9 cellular contexts compared by ENCODE assay signal in the genomic region with DNA sequence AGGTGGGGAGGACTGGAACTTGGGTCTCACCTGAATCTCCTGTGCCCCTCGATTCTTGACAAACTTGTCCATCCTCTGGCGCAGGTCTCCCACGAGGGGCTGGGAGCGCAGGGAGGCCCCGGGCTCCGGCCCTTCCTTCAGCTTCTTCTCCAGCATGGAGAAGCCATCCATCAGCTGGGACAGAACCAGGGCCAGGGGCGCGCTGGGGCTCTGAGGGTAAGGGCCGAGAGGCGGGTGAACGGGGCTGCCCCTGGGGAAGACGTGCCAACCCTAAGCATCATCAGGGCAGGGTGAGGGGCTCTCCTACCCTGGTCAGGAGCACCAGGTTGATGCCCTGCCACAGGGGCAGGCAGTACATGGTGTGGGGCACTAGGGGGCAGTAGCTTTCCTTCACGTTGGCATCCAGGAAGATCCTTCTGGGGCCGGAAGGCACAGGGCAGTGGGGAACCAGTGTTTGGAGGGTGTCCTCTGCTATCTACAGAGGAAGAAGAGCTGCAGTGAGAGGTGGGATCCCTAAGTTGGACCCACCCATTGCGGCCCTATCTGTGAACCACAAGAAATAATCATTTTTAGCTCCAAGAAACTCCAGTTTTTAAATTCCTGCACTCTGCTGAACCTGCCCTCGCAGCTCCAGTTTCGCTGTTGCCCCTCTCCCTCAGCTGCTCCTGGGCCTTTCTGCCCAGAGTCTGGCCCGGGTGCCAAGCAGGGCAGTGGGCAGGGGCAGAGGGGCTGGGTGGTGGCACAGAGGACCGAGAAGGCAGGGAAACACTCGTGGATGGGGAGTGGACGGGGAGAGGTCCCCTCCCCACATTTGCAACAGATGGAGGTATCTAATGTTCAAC. TPM values are rescaled to one million over a fixed set of nuclear protein-coding genes. Genes with fewer than 3 reads are reported as not detected.
DNase-seq lines count a peak whose midpoint lies in the region; ATAC-seq and TF ChIP-seq lines count a peak whose summit lies in the region.
"Had no signal": no experiment of that assay in that cellular context is flagged by ENCODE, and none has a peak within 500 bp of the region (broad histone marks: within the 10 kb centered on the region; RNA-seq: fewer than 3 reads in every experiment).

No MANE protein-coding gene starts in this region.

- TF ChIP-seq RAD21 in HCT116 (IDR thresholded peaks at IDR 0.05; ENCODE audit: low read depth), result peak; percentile 80

- POLR2A ChIA-PET in HCT116 (lab: Charles Lee), result no interaction called here

- DNase-seq in NCI-H146 (lab: John Stamatoyannopoulos, UW) (peak; percentile 28), NCI-H146 treated with DMSO at 0.1 percent for 48 hours (lab: John Stamatoyannopoulos, UW; ENCODE audit: unreplicated experiment) (no peak), HCT116 (ENCODE audit: low read depth, low spot score) (peak; percentile 48), NCI-H82 treated with DMSO at 0.1 percent for 48 hours (lab: John Stamatoyannopoulos, UW; ENCODE audit: unreplicated experiment) (peak; percentile 17), glutamatergic neuron (peak; percentile 57), smooth muscle cell (lab: John Stamatoyannopoulos, UW; ENCODE audit: unreplicated experiment) (no peak)
- DNase-seq in activated T-cell treated with anti-CD3 and anti-CD28 coated beads, Interleukin-2, amount 50 U/mL, for 1 hour, result peak; percentile 46

- no peaks in the 10 kb centered on the region for H3F3A ChIP-seq in smooth muscle cell (ENCODE audit: low read depth)

- H3K9ac ChIP-seq in HCT116 (ENCODE audit: low read length), result no peak overlapping the region
- no peak overlapping the region for H3K9ac ChIP-seq in smooth muscle cell (ENCODE audit: low read depth)

- H2AFZ ChIP-seq in HCT116 (ENCODE audit: low read depth, low read length, poor library complexity, severe bottlenecking), result no peak overlapping the region
- H2AFZ ChIP-seq in smooth muscle cell (ENCODE audit: low read depth), result no peak overlapping the region

- no peak overlapping the region for H3K4me2 ChIP-seq in HCT116 (ENCODE audit: low read length)
- no peak overlapping the region for H3K4me2 ChIP-seq in smooth muscle cell

- no peaks in the 10 kb centered on the region for H3K9me3 ChIP-seq in HCT116 (ENCODE audit: control insufficient read depth in 1 of 2, insufficient read depth in 1 of 2, low read depth in 1 of 2, low read length in 2 of 2)
- no peaks in the 10 kb centered on the region for H3K9me3 ChIP-seq in smooth muscle cell (replicated peaks; ENCODE audit: low read depth)

- H3K27me3 ChIP-seq in HCT116 (ENCODE audit: insufficient read depth, low read length) (no peaks in the 10 kb centered on the region), smooth muscle cell (ENCODE audit: low read depth) (no peaks in the 10 kb centered on the region)

- TF ChIP-seq POLR2A in HCT116 (IDR thresholded peaks at IDR 0.05; ENCODE audit: borderline replicate concordance, extremely low read depth, insufficient read depth, insufficient read length), result no peak

- H3K4me3 Mint-ChIP-seq in glutamatergic neuron (ENCODE audit: unreplicated experiment), result no peak overlapping the region
- H3K4me3 Mint-ChIP-seq: stimulated activated naive CD8-positive, alpha-beta T cell treated with anti-CD3 and anti-CD28 coated beads, Interleukin-15, Interleukin-2, amounts not matched to agents 100 ng/mL and 50 ng/mL, for 24 hours had no signal

- no peak overlapping the region for H3K27ac ChIP-seq in HCT116 (ENCODE audit: low read depth, low read length)
- no peak overlapping the region for H3K27ac ChIP-seq in smooth muscle cell (ENCODE audit: low read depth)

- ATAC-seq in HCT116 (peak; percentile 93), HG03457 (IDR thresholded peaks at IDR 0.05; ENCODE audit: unreplicated experiment) (no peak)

- H3K9me3 Mint-ChIP-seq in glutamatergic neuron (ENCODE audit: unreplicated experiment), result no peaks in the 10 kb centered on the region
- H3K9me3 Mint-ChIP-seq: stimulated activated naive CD8-positive, alpha-beta T cell treated with anti-CD3 and anti-CD28 coated beads, Interleukin-15, Interleukin-2, amounts not matched to agents 100 ng/mL and 50 ng/mL, for 24 hours had no signal

- BruUV-seq in HCT116 (replicated peaks; lab: Mats Ljungman, UMichigan), result no TSS peak

- H3K9me2 ChIP-seq in HCT116 (ENCODE audit: insufficient read depth), result no peaks in the 10 kb centered on the region

- 81% methylated on average over 21 of the region's 21 CpGs for WGBS in smooth muscle cell (ENCODE audit: low lambda C conversion rate)

- CTCF ChIA-PET in HCT116 (lab: Charles Lee), result interaction anchor here (0.9 to 3.5 kb wide), 16 partner anchors 9 to 855 kb away, joined by 3 to 22 read pairs (median 5); a partner anchor contains a TSS

- peak; percentile 58 to 99 (median 95); a peak in 5 of 6 replicates for TF ChIP-seq CTCF in HCT116 (IDR thresholded peaks at IDR 0.05 in 2 of 3, conservative IDR thresholded peaks at IDR 0.05 in 1 of 3; ENCODE audit: borderline replicate concordance in 1 of 3, insufficient read depth in 1 of 3, low read depth in 2 of 3, low read length in 2 of 3)
- peak; percentile 80 for TF ChIP-seq CTCF in glutamatergic neuron (IDR thresholded peaks at IDR 0.05; ENCODE audit: partially characterized antibody, unreplicated experiment)
- TF ChIP-seq CTCF in smooth muscle cell (IDR thresholded peaks at IDR 0.05; ENCODE audit: borderline replicate concordance, insufficient read depth, poor library complexity, severe bottlenecking), result peak; percentile 49

- H3K79me2 ChIP-seq in HCT116 (ENCODE audit: insufficient read depth, low read length) (no peaks in the 10 kb centered on the region), smooth muscle cell (ENCODE audit: low read depth) (no peaks in the 10 kb centered on the region)

- H4K20me1 ChIP-seq in HCT116 (ENCODE audit: insufficient read depth), result no peaks in the 10 kb centered on the region
- no peaks in the 10 kb centered on the region for H4K20me1 ChIP-seq in smooth muscle cell (ENCODE audit: low read depth)

- intact Hi-C loops in HCT116 (cut with micrococcal nuclease), result loop anchor here (1.0 kb wide), 1 partner anchor 239 kb away; no protein-coding TSS in a partner anchor

- H3K27me3 Mint-ChIP-seq in glutamatergic neuron (ENCODE audit: unreplicated experiment), result no peaks in the 10 kb centered on the region
- H3K27me3 Mint-ChIP-seq: stimulated activated naive CD8-positive, alpha-beta T cell treated with anti-CD3 and anti-CD28 coated beads, Interleukin-15, Interleukin-2, amounts not matched to agents 100 ng/mL and 50 ng/mL, for 24 hours had no signal

- no peaks in the 10 kb centered on the region for H3K4me1 ChIP-seq in HCT116 (ENCODE audit: control insufficient read depth in 1 of 2, insufficient read depth in 2 of 2, low read length in 2 of 2)
- no peaks in the 10 kb centered on the region for H3K4me1 ChIP-seq in smooth muscle cell (ENCODE audit: low read depth)

- H3K27ac Mint-ChIP-seq in glutamatergic neuron (ENCODE audit: unreplicated experiment), result no peak overlapping the region
- H3K27ac Mint-ChIP-seq: stimulated activated naive CD8-positive, alpha-beta T cell treated with anti-CD3 and anti-CD28 coated beads, Interleukin-15, Interleukin-2, amounts not matched to agents 100 ng/mL and 50 ng/mL, for 24 hours had no signal

- H3K4me3 ChIP-seq in HCT116 (replicated peaks in 1 of 2; ENCODE audit: low read depth in 1 of 2, low read length in 2 of 2), result no peak overlapping the region
- no peak overlapping the region for H3K4me3 ChIP-seq in smooth muscle cell

- RAD21 ChIA-PET in HCT116 (lab: Charles Lee; ENCODE audit: low non-redundant PET in 1 of 2, low total read pairs in 2 of 2, uncharacterized antibody in 2 of 2, unreplicated experiment in 2 of 2), result interaction anchor here in 1 of 2 experiments (1.0 kb wide), 1 partner anchor 8 kb away, joined by 3 read pairs; no protein-coding TSS in a partner anchor

- peaks cover 3% of the 10 kb centered on the region for H3K4me1 Mint-ChIP-seq in glutamatergic neuron (ENCODE audit: low read depth, unreplicated experiment)

- H3K36me3 Mint-ChIP-seq in glutamatergic neuron (ENCODE audit: unreplicated experiment), result peaks cover 3% of the 10 kb centered on the region

- H3K36me3 ChIP-seq in HCT116 (ENCODE audit: control insufficient read depth in 1 of 2, insufficient read depth in 2 of 2, low read length in 2 of 2) (peaks cover 9 to 10% of the 10 kb centered on the region in 2 experiments; a peak in 3 of 4 replicates), smooth muscle cell (ENCODE audit: low read depth) (no peaks in the 10 kb centered on the region)

TF ChIP-seq in HCT116, 20 proteins besides CTCF, POLR2A, EP300 and RAD21 (continues in another document):
- no peak for TF ChIP-seq SIN3A (IDR thresholded peaks at IDR 0.05; ENCODE audit: low read depth)
- no peak for TF ChIP-seq EGR1 (IDR thresholded peaks at IDR 0.05; ENCODE audit: low read depth)
- TF ChIP-seq EZH2phosphoT487 (IDR thresholded peaks at IDR 0.05; ENCODE audit: borderline replicate concordance), result no peak

RNA-seq across cellular contexts. Expression of a gene that starts 10.8 kb away (rescaled TPM):
- total RNA-seq in HCT116 (2021; ENCODE audit: unreplicated experiment), result 14.2 TPM
- 8.3 and 9.5 TPM in 2 replicates for polyA plus RNA-seq in HCT116 (2012)
- total RNA-seq in glutamatergic neuron (ENCODE audit: unreplicated experiment), result 5.5 TPM
- total RNA-seq in smooth muscle cell, result 3.6 and 51.9 TPM in 2 replicates
- polyA plus RNA-seq in smooth muscle cell, result 6.1 and 7.9 TPM in 2 replicates

RNA-seq across cellular contexts. Expression of a gene that starts 21.0 kb away (rescaled TPM):
- 64.3 TPM for total RNA-seq in HCT116 (2021; ENCODE audit: unreplicated experiment)
- 57.4 and 57.5 TPM in 2 replicates for polyA plus RNA-seq in HCT116 (2012)
- 34.4 TPM for total RNA-seq in glutamatergic neuron (ENCODE audit: unreplicated experiment)
- 9.6 and 11.5 TPM in 2 replicates for total RNA-seq in smooth muscle cell
- polyA plus RNA-seq in smooth muscle cell, result 35.6 and 40.7 TPM in 2 replicates

Comparison
In these comparisons a context has a peak if more than half of its experiments do, and no peak if none do; other contexts are left out.
1. DNase-seq: peak in NCI-H146 (single experiment), HCT116 (single experiment), NCI-H82 treated with DMSO at 0.1 percent for 48 hours (single experiment), activated T-cell treated with anti-CD3 and anti-CD28 coated beads, Interleukin-2, amount 50 U/mL, for 1 hour (single experiment) and glutamatergic neuron (single experiment); none in NCI-H146 treated with DMSO at 0.1 percent for 48 hours (single experiment) and smooth muscle cell (single experiment).
2. Peak in every context shown above with its lines, with median percentiles within 50 percentile points of each other: CTCF ChIP-seq.